ENCODE assay signal across 8 cellular contexts in genomic region chr2:27303093-27304025, GRCh38. TPM values are rescaled to one million over a fixed set of nuclear protein-coding genes. Genes with fewer than 3 reads are reported as not detected.
A peak's percentile ranks its signal among the peaks of the same experiment; 100 is the strongest.
DNase-seq lines count a peak whose midpoint lies in the region; ATAC-seq and TF ChIP-seq lines count a peak whose summit lies in the region.

No MANE protein-coding gene starts in this region.

- ATAC-seq in T-cell (replicated peaks in 1 of 4) (peak; percentile 56 to 76 (median 60)), GM19395 (IDR thresholded peaks at IDR 0.05; ENCODE audit: unreplicated experiment) (no peak)
- ATAC-seq in stimulated activated naive B cell treated with anti-CD40 and anti-IgM and Interleukin-4, amounts not matched to agents 10 μg/mL and 1 μg/mL and 100 μg/mL, for 72 hours (replicated peaks) = peak; percentile 60 to 67

- DNase-seq in AG08395 (ENCODE audit: low spot score) (peak; percentile 82), NCI-H2029 treated with DMSO at 0.1 percent for 48 hours (lab: John Stamatoyannopoulos, UW) (peak; percentile 55), T-cell (peak in 24 of 34 experiments; percentile 13 to 54 (median 27)), cardiac fibroblast (ENCODE audit: low read depth in 2 of 2) (peak; percentile 83), kidney epithelial cell (ENCODE audit: low read depth) (no peak)
- no peak for DNase-seq in stimulated activated naive B cell treated with anti-CD40 and anti-IgM and Interleukin-4, amounts not matched to agents 10 μg/mL and 1 μg/mL and 100 μg/mL, for 72 hours

- H3K4me3 ChIP-seq in GM12875 (ENCODE audit: low read depth, low read length) = peak overlapping the region; percentile 30
- peak overlapping the region in 1 of 2 donors; percentile 19 for H3K4me3 ChIP-seq in cardiac fibroblast (replicated peaks in 1 of 2; ENCODE audit: low read depth in 2 of 2, low read length in 2 of 2)
- H3K4me3 ChIP-seq in kidney epithelial cell (ENCODE audit: low read depth, low read length) = no peak overlapping the region

- no peaks in the 10 kb centered on the region for H3K36me3 Mint-ChIP-seq in T-cell
- H3K36me3 Mint-ChIP-seq in stimulated activated naive B cell treated with anti-CD40 and anti-IgM and Interleukin-4, amounts not matched to agents 10 μg/mL and 1 μg/mL and 100 μg/mL, for 72 hours = peaks cover 0 to 1% of the 10 kb centered on the region in 2 donors

- TF ChIP-seq CTCF in GM12875 (IDR thresholded peaks at IDR 0.05; ENCODE audit: borderline replicate concordance, insufficient read depth, low read depth, low read length) = peak; percentile 72; the same call in 1 of the 2 replicates
- peak; percentile 87 for TF ChIP-seq CTCF in cardiac fibroblast (IDR thresholded peaks at IDR 0.05; ENCODE audit: low read depth, low read length)
- TF ChIP-seq CTCF in kidney epithelial cell (IDR thresholded peaks at IDR 0.05; ENCODE audit: insufficient read depth, low read length, poor library complexity, severe bottlenecking) = peak; percentile 81

- H3K27me3 Mint-ChIP-seq in T-cell = peaks cover 18 to 35% of the 10 kb centered on the region in 2 donors
- peaks cover 30 to 41% of the 10 kb centered on the region in 2 donors for H3K27me3 Mint-ChIP-seq in stimulated activated naive B cell treated with anti-CD40 and anti-IgM and Interleukin-4, amounts not matched to agents 10 μg/mL and 1 μg/mL and 100 μg/mL, for 72 hours

- no peaks in the 10 kb centered on the region for H3K9me3 Mint-ChIP-seq in T-cell
- no peaks in the 10 kb centered on the region for H3K9me3 Mint-ChIP-seq in stimulated activated naive B cell treated with anti-CD40 and anti-IgM and Interleukin-4, amounts not matched to agents 10 μg/mL and 1 μg/mL and 100 μg/mL, for 72 hours

- H3K27ac Mint-ChIP-seq in T-cell = peak overlapping the region in 1 of 2 donors; percentile 71
- no peak overlapping the region for H3K27ac Mint-ChIP-seq in stimulated activated naive B cell treated with anti-CD40 and anti-IgM and Interleukin-4, amounts not matched to agents 10 μg/mL and 1 μg/mL and 100 μg/mL, for 72 hours

- H3K27me3 ChIP-seq in kidney epithelial cell (ENCODE audit: control insufficient read depth, insufficient read depth, low read length) = peaks cover 39% of the 10 kb centered on the region

- no peaks in the 10 kb centered on the region for H3K36me3 ChIP-seq in kidney epithelial cell (ENCODE audit: control insufficient read depth, insufficient read depth, low read length)

- peak overlapping the region; percentile 64 to 72 (median 68) for H3K4me3 Mint-ChIP-seq in T-cell
- H3K4me3 Mint-ChIP-seq in stimulated activated naive B cell treated with anti-CD40 and anti-IgM and Interleukin-4, amounts not matched to agents 10 μg/mL and 1 μg/mL and 100 μg/mL, for 72 hours = peak overlapping the region; percentile 56 to 67

- H3K4me1 Mint-ChIP-seq in T-cell = peaks cover 6 to 13% (median 6%) of the 10 kb centered on the region in 3 donors
- peaks cover 7 to 15% of the 10 kb centered on the region in 2 donors for H3K4me1 Mint-ChIP-seq in stimulated activated naive B cell treated with anti-CD40 and anti-IgM and Interleukin-4, amounts not matched to agents 10 μg/mL and 1 μg/mL and 100 μg/mL, for 72 hours

- CTCF ChIA-PET in T-cell (lab: Charles Lee) = interaction anchor here (0.6 to 2.1 kb wide), 29 partner anchors 8 to 1388 kb away, joined by 3 to 12 read pairs (median 3); partner anchors contain the start of genes ABHD1 (in 1 of the 2) and GTF3C2 (in 1 of the 2)

- POLR2A ChIA-PET in T-cell (lab: Charles Lee) = interaction anchor here (0.6 to 0.7 kb wide), 5 partner anchors 68 to 624 kb away, joined by 3 to 5 read pairs (median 3); no protein-coding TSS in a partner anchor

RNA-seq across cellular contexts. Expression of gene UCN, which starts 4.9 kb away (rescaled TPM):
- total RNA-seq in T-cell (1 to 10 TPM; 1.8 to 7.8 (median 4.2) TPM), kidney epithelial cell (1.6 and 1.7 TPM in 2 replicates)

RNA-seq across cellular contexts. Expression of gene MPV17, which starts 19.5 kb away (rescaled TPM):
- 10 to 100 TPM; 64.5 to 99.1 (median 93.6) TPM for total RNA-seq in T-cell
- 90.7 and 105 TPM in 2 replicates for total RNA-seq in kidney epithelial cell

RNA-seq across cellular contexts. Expression of gene TRIM54, which starts 21.1 kb away (rescaled TPM):
- not detected for total RNA-seq in T-cell
- 0.27 and 0.33 TPM in 2 replicates for total RNA-seq in kidney epithelial cell

RNA-seq across cellular contexts. Expression of gene DNAJC5G, which starts 28.1 kb away (rescaled TPM):
- total RNA-seq in T-cell (not detected), kidney epithelial cell (not detected in 2 replicates)

RNA-seq across cellular contexts. Expression of gene SLC30A3, which starts 40.5 kb away (rescaled TPM):
- total RNA-seq in T-cell (under 1 TPM in 2 of 5 donors, not detected in 3; 0.06 to 0.26 TPM), kidney epithelial cell (0.08 and 0.27 TPM in 2 replicates)

Comparison
In these comparisons a context has a peak if more than half of its experiments do, and no peak if none do; other contexts are left out.
1. DNase-seq: peak in AG08395 (single experiment), NCI-H2029 treated with DMSO at 0.1 percent for 48 hours (single experiment), T-cell (24 of 34) and cardiac fibroblast (2 of 2); none in kidney epithelial cell (single experiment) and stimulated activated naive B cell treated with anti-CD40 and anti-IgM and Interleukin-4, amounts not matched to agents 10 μg/mL and 1 μg/mL and 100 μg/mL, for 72 hours (single experiment).
2. Peak in every context shown above with its lines, with median percentiles within 50 percentile points of each other: CTCF ChIP-seq.